Comparison of ENCODE assay signal across 24 cellular contexts in the genomic region with DNA sequence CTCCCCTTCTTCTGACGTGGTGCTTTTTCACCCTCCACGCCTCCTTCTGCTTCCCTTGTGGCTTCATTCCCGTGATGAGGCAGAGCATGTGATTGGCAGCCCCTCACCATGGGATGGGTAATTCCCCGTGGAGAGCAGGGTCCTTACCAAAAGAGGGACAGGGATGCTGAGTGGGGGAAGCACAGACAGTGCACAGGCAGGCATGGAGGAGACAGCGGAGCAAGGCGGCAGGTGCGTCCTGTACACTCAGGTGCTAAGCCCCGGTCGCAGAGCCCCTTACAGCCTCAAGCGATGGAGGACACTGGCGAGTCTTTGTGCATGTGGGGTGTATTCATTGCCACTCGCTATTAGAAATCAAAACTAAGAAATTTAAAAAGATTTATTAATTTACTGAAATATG. TPM values are rescaled to one million over a fixed set of nuclear protein-coding genes. Genes with fewer than 3 reads are reported as not detected.
A peak's percentile ranks its signal among the peaks of the same experiment; 100 is the strongest.
DNase-seq lines count a peak whose midpoint lies in the region; ATAC-seq, FAIRE-seq and TF ChIP-seq lines count a peak whose summit lies in the region.
"Had no signal": no experiment of that assay in that cellular context is flagged by ENCODE, and none has a peak within 500 bp of the region (broad histone marks: within the 10 kb centered on the region; RNA-seq: fewer than 3 reads in every experiment).

No MANE protein-coding gene starts in this region.

- no peak overlapping the region for H4K8ac ChIP-seq in mesenchymal stem cell (ENCODE audit: low read length)

- intact Hi-C loops in left ventricle myocardium inferior (cut with micrococcal nuclease) (no loop called here), left ventricle myocardium superior (cut with micrococcal nuclease) (no loop called here), spleen (cut with DNase I; ENCODE audit: low total_unique reads) (no loop called here), posterior cingulate gyrus (cut with DNase I) (no loop called here)

- no peak overlapping the region for H3K18ac ChIP-seq in mesenchymal stem cell (ENCODE audit: low read depth in 1 of 2, low read length in 2 of 2)

- H3K9ac ChIP-seq in mesenchymal stem cell (ENCODE audit: low read length): no peak overlapping the region

- TF ChIP-seq POLR2A in spleen (IDR thresholded peaks at IDR 0.05): no peak

- H3K4ac ChIP-seq in mesenchymal stem cell (ENCODE audit: low read depth in 1 of 2, low read length in 2 of 2): no peak overlapping the region

- H3K23ac ChIP-seq in mesenchymal stem cell (ENCODE audit: low read length in 2 of 2): no peak overlapping the region

- H3K14ac ChIP-seq in mesenchymal stem cell (ENCODE audit: low read length in 2 of 2): no peak overlapping the region

- no peak overlapping the region for H2BK12ac ChIP-seq in mesenchymal stem cell (ENCODE audit: low read length in 2 of 2)

- no peak overlapping the region for H2AFZ ChIP-seq in mesenchymal stem cell (ENCODE audit: low read depth, low read length)

- no peak overlapping the region for H3K4me2 ChIP-seq in mesenchymal stem cell (ENCODE audit: low read length, poor library complexity, severe bottlenecking)

- no peak for FAIRE-seq in RCC 7860 (lab: Jason Lieb, UNC)
- FAIRE-seq: A204.1, HepG2, K562 had no signal

- H3K4me1 ChIP-seq in left ventricle myocardium inferior (peaks cover 73% of the 10 kb centered on the region), mesenchymal stem cell (ENCODE audit: control insufficient read depth, insufficient read depth, low read depth, low read length) (peaks cover 9% of the 10 kb centered on the region), spleen (peaks cover 4 to 79% (median 39%) of the 10 kb centered on the region in 6 donors)

- H2BK15ac ChIP-seq in mesenchymal stem cell (ENCODE audit: low read depth, poor library complexity, severe bottlenecking): no peak overlapping the region

- H3K9me3 ChIP-seq in left ventricle myocardium inferior (replicated peaks) (no peaks in the 10 kb centered on the region), KOPT-K1 (ENCODE audit: insufficient read depth, low read length, poor library complexity, severe bottlenecking) (no peaks in the 10 kb centered on the region), mesenchymal stem cell (ENCODE audit: control insufficient read depth, low read length) (no peaks in the 10 kb centered on the region), spleen (no peaks in the 10 kb centered on the region)
- H3K9me3 ChIP-seq: BE2C had no signal

- no peak for ATAC-seq in left ventricle myocardium superior
- ATAC-seq: HepG2, K562 had no signal

- H2AK5ac ChIP-seq in mesenchymal stem cell (ENCODE audit: low read length, severe bottlenecking): no peak overlapping the region

- no peak overlapping the region for H2BK120ac ChIP-seq in mesenchymal stem cell (ENCODE audit: low read depth, low read length)

- no peak overlapping the region for H2BK5ac ChIP-seq in mesenchymal stem cell (ENCODE audit: low read depth, low read length, poor library complexity, severe bottlenecking)

- H3K36me3 ChIP-seq in left ventricle myocardium inferior: no peaks in the 10 kb centered on the region
- no peaks in the 10 kb centered on the region for H3K36me3 ChIP-seq in KOPT-K1 (ENCODE audit: insufficient read depth, low read length)
- H3K36me3 ChIP-seq in mesenchymal stem cell (ENCODE audit: control insufficient read depth in 1 of 2, insufficient read depth in 2 of 2, low read depth in 1 of 2, low read length in 2 of 2): peaks cover 0 to 4% of the 10 kb centered on the region in 2 experiments
- H3K36me3 ChIP-seq in spleen: no peaks in the 10 kb centered on the region

- WGBS in mesenchymal stem cell: 89% methylated on average over 7 of the region's 12 CpGs
- 46 to 78% (median 66%) methylated on average over 12 of the region's 12 CpGs for WGBS in spleen, 5 donors

- H3K27me3 ChIP-seq in left ventricle myocardium inferior (ENCODE audit: low read depth) (no peaks in the 10 kb centered on the region), mesenchymal stem cell (ENCODE audit: control insufficient read depth in 1 of 2, insufficient read depth in 1 of 2, low read length in 2 of 2) (no peaks in the 10 kb centered on the region), spleen (replicated peaks in 1 of 7) (no peaks in the 10 kb centered on the region)
- H3K27me3 ChIP-seq: BE2C had no signal

- DNase-seq in left ventricle myocardium inferior: no peak
- DNase-seq in left ventricle myocardium superior: no peak
- no peak for DNase-seq in mesenchymal stem cell
- DNase-seq in spleen: peak; percentile 82
- no peak for DNase-seq in posterior cingulate gyrus
- DNase-seq in RCC 7860 (ENCODE audit: low spot score): no peak
- no peak for DNase-seq in activated T-cell treated with anti-CD3 and anti-CD28 coated beads for 4 hours
- DNase-seq: BE2C; CD4-positive, alpha-beta memory T cell; GDM1; H9; HFFc6; MM.1S; NCI-H1092; NCI-H1436; NCI-H1930; NCI-H2171; NCI-H524 treated with DMSO at 0.1 percent for 48 hours; SHP77; SW 1271 had no signal

- no peak for TF ChIP-seq CTCF in left ventricle myocardium inferior (IDR thresholded peaks at IDR 0.05; ENCODE audit: borderline replicate concordance)
- no peak for TF ChIP-seq CTCF in spleen (IDR thresholded peaks at IDR 0.05 in 8 of 11, conservative IDR thresholded peaks at IDR 0.05 in 3 of 11)

- peaks cover 30% of the 10 kb centered on the region for H3K79me1 ChIP-seq in mesenchymal stem cell (replicated peaks; ENCODE audit: low read length, poor library complexity, severe bottlenecking)

- H3K27ac ChIP-seq in left ventricle myocardium inferior (replicated peaks) (peak overlapping the region; percentile 60), KOPT-K1 (ENCODE audit: low read depth, low read length, poor library complexity, severe bottlenecking) (peak overlapping the region; percentile 75), mesenchymal stem cell (ENCODE audit: low read length, poor library complexity, severe bottlenecking) (no peak overlapping the region), spleen (peak overlapping the region in 1 of 8 donors; percentile 71)

- no peak overlapping the region for H3K4me3 ChIP-seq in left ventricle myocardium inferior
- H3K4me3 ChIP-seq in mesenchymal stem cell (ENCODE audit: insufficient read depth in 1 of 2, low read depth in 1 of 2, low read length in 2 of 2): no peak overlapping the region
- no peak overlapping the region for H3K4me3 ChIP-seq in spleen
- H3K4me3 ChIP-seq: K562 had no signal

- peak overlapping the region; percentile 18 for H4K91ac ChIP-seq in mesenchymal stem cell (ENCODE audit: low read length)

RNA-seq across cellular contexts. Expression of a gene that starts 19.8 kb away (rescaled TPM):
- total RNA-seq in left ventricle myocardium inferior (77.6 TPM), left ventricle myocardium superior (94.0 TPM), spleen (10 to 100 TPM; 20.8 to 46.1 (median 33.1) TPM)
- 5.1 TPM for polyA plus RNA-seq in mesenchymal stem cell (2013, experiment 1 of 2)
- 5.0 TPM for polyA plus RNA-seq in mesenchymal stem cell (2013, experiment 2 of 2)
- polyA plus RNA-seq in spleen: 10 to 100 TPM; 16.0 to 26.3 (median 21.5) TPM
